Comparison of ENCODE assay signal across 23 cellular contexts in genomic region chr9:79049371-79049770, GRCh38.
"Had no signal": no experiment of that assay in that cellular context is flagged by ENCODE, and none has a peak within 500 bp of the region (broad histone marks: within the 10 kb centered on the region; RNA-seq: fewer than 3 reads in every experiment).

No MANE protein-coding gene starts in this region.

- H3K27ac Mint-ChIP-seq: naive thymus-derived CD4-positive, alpha-beta T cell; nephron; neural progenitor cell; progenitor cell of endocrine pancreas; stimulated activated effector memory CD8-positive, alpha-beta T cell treated with anti-CD3 and anti-CD28 coated beads, Interleukin-12 subunit alpha, Interleukin-12 subunit beta, amount 100 ng/mL, for 72 hours had no signal

- H3K9me3 Mint-ChIP-seq: nephron had no signal

- DNase-seq: dermis blood vessel endothelial cell; effector memory CD4-positive, alpha-beta T cell; erythroblast; esophagus squamous epithelium; foreskin melanocyte; mesendoderm; midbrain; naive thymus-derived CD4-positive, alpha-beta T cell; right lobe of liver; stimulated activated CD4-positive, alpha-beta T cell treated with anti-CD3 and anti-CD28 coated beads, Interleukin-2, amount 100 ng/mL, for 24 hours; stimulated activated CD4-positive, alpha-beta T cell treated with anti-CD3 and anti-CD28 coated beads, Interleukin-4, amount 100 ng/mL, for 24 hours; stimulated activated naive CD4-positive, alpha-beta T cell treated with Interleukin-2 at 50 U/mL for 16 hours; stomach; thyroid gland; trophoblast cell had no signal

- H3K9me3 ChIP-seq: esophagus squamous epithelium, right lobe of liver, stomach, thyroid gland, vagina had no signal

- H3K27me3 ChIP-seq: esophagus squamous epithelium, neural progenitor cell, right lobe of liver, stomach, thyroid gland, vagina had no signal

- H3K4me1 Mint-ChIP-seq: naive thymus-derived CD4-positive, alpha-beta T cell; nephron; stimulated activated effector memory CD8-positive, alpha-beta T cell treated with anti-CD3 and anti-CD28 coated beads, Interleukin-12 subunit alpha, Interleukin-12 subunit beta, amount 100 ng/mL, for 72 hours had no signal

- H3K79me2 ChIP-seq: parathyroid adenoma had no signal

- H3K4me1 ChIP-seq: esophagus squamous epithelium, neural progenitor cell, parathyroid adenoma, right lobe of liver, stomach, thyroid gland, vagina had no signal

- H2AFZ ChIP-seq: neural progenitor cell, parathyroid adenoma had no signal

- H3K27ac ChIP-seq: coronary artery, esophagus squamous epithelium, neural progenitor cell, parathyroid adenoma, right lobe of liver, stomach, thyroid gland, vagina had no signal

- H3K27me3 Mint-ChIP-seq: progenitor cell of endocrine pancreas had no signal

- ATAC-seq: left lobe of liver; naive thymus-derived CD4-positive, alpha-beta T cell; right lobe of liver; stimulated activated effector memory CD8-positive, alpha-beta T cell treated with anti-CD3 and anti-CD28 coated beads, Interleukin-12 subunit alpha, Interleukin-12 subunit beta, amount 100 ng/mL, for 72 hours had no signal

- H3K36me3 ChIP-seq: esophagus squamous epithelium, neural progenitor cell, right lobe of liver, stomach, thyroid gland, vagina had no signal

- H3K4me3 Mint-ChIP-seq: naive thymus-derived CD4-positive, alpha-beta T cell; nephron; neural progenitor cell; stimulated activated effector memory CD8-positive, alpha-beta T cell treated with anti-CD3 and anti-CD28 coated beads, Interleukin-12 subunit alpha, Interleukin-12 subunit beta, amount 100 ng/mL, for 72 hours had no signal

- H3K4me3 ChIP-seq: coronary artery, esophagus squamous epithelium, neural progenitor cell, right lobe of liver, stomach, thyroid gland, vagina had no signal

- H3K9ac ChIP-seq: neural progenitor cell, parathyroid adenoma had no signal

- H3K4me2 ChIP-seq: neural progenitor cell had no signal

- H3K36me3 Mint-ChIP-seq: naive thymus-derived CD4-positive, alpha-beta T cell; neural progenitor cell; stimulated activated effector memory CD8-positive, alpha-beta T cell treated with anti-CD3 and anti-CD28 coated beads, Interleukin-12 subunit alpha, Interleukin-12 subunit beta, amount 100 ng/mL, for 72 hours had no signal
